In the genomic region with DNA sequence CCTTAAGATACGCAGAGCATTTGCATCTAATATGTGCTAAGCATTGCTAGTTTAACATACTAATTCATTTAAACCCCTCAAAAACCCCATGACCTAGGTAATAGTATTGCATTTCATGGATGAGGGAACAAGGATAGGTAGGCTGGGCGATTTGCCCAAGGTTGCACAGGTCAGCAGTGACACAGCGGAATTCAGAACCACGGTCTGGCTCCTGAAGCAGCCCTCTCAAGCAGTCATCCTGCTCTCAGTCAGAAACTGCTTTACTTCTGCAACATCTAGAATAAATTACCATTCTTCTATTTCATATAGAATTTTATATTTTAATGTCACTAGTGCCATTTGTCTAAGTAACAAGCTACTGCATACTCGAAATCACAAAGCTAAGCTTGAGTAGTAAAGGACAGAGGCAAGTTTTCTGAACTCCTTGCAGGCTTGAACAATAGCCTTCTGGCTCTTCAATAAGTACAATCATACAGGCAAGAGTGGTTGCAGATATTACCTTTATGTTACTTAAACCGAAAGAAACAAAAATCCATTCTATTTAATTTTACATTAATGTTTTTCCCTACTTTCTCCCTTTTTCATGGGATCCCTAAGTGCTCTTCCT, we compare ENCODE assay signal across 9 cellular contexts. TPM values are rescaled to one million over a fixed set of nuclear protein-coding genes. Genes with fewer than 3 reads are reported as not detected.
DNase-seq lines count a peak whose midpoint lies in the region; ATAC-seq and TF ChIP-seq lines count a peak whose summit lies in the region.
"Had no signal": no experiment of that assay in that cellular context is flagged by ENCODE, and none has a peak within 500 bp of the region (broad histone marks: within the 10 kb centered on the region; RNA-seq: fewer than 3 reads in every experiment).

No MANE protein-coding gene starts in this region.

- intact Hi-C loops in activated CD4-positive, alpha-beta T cell treated with anti-CD3 and anti-CD28 coated beads, Interleukin-2, amount 10 ng/mL, durations not matched to agents 24 days and 14 days (cut with micrococcal nuclease), result loop anchor here (5.0 to 10.0 kb wide), 2 partner anchors 78 to 300 kb away; no protein-coding TSS in a partner anchor

- no peaks in the 10 kb centered on the region for H3K9me3 Mint-ChIP-seq in activated CD4-positive, alpha-beta T cell treated with anti-CD3 and anti-CD28 coated beads, Interleukin-2, amount 10 ng/mL, durations not matched to agents 24 days and 14 days
- no peaks in the 10 kb centered on the region for H3K9me3 Mint-ChIP-seq in osteocyte (ENCODE audit: unreplicated experiment)
- H3K9me3 Mint-ChIP-seq: CD8-positive, alpha-beta T cell had no signal

- H3K36me3 Mint-ChIP-seq in activated CD4-positive, alpha-beta T cell treated with anti-CD3 and anti-CD28 coated beads, Interleukin-2, amount 10 ng/mL, durations not matched to agents 24 days and 14 days (ENCODE audit: low read depth), result no peaks in the 10 kb centered on the region
- H3K36me3 Mint-ChIP-seq in osteocyte (ENCODE audit: unreplicated experiment), result no peaks in the 10 kb centered on the region
- H3K36me3 Mint-ChIP-seq: CD8-positive, alpha-beta T cell had no signal

- peaks cover 4% of the 10 kb centered on the region for H3K4me1 Mint-ChIP-seq in activated CD4-positive, alpha-beta T cell treated with anti-CD3 and anti-CD28 coated beads, Interleukin-2, amount 10 ng/mL, durations not matched to agents 24 days and 14 days
- peaks cover 13% of the 10 kb centered on the region for H3K4me1 Mint-ChIP-seq in osteocyte (ENCODE audit: unreplicated experiment)

- DNase-seq in activated CD4-positive, alpha-beta T cell treated with anti-CD3 and anti-CD28 coated beads, Interleukin-2, amount 10 ng/mL, durations not matched to agents 24 days and 14 days, result no peak
- DNase-seq in activated CD4-positive, alpha-beta T cell treated with anti-CD3 and anti-CD28 coated beads for 1 hour, result no peak
- DNase-seq in astrocyte of the hippocampus (ENCODE audit: low read depth, low spot score) (peak; percentile 37), substantia nigra (lab: John Stamatoyannopoulos, UW) (peak in 6 of 49 donors; percentile 10 to 24 (median 12)), GM13976 (ENCODE audit: low spot score) (no peak), osteocyte (ENCODE audit: extremely low spot score, unreplicated experiment) (no peak)
- no peak for DNase-seq in stimulated activated CD4-positive, alpha-beta T cell treated with anti-CD3 and anti-CD28 coated beads, Interleukin-2, amount 100 ng/mL, for 24 hours
- DNase-seq: CD8-positive, alpha-beta T cell had no signal

- no peak overlapping the region for H3K27ac Mint-ChIP-seq in activated CD4-positive, alpha-beta T cell treated with anti-CD3 and anti-CD28 coated beads, Interleukin-2, amount 10 ng/mL, durations not matched to agents 24 days and 14 days
- no peak overlapping the region for H3K27ac Mint-ChIP-seq in osteocyte (ENCODE audit: unreplicated experiment)
- H3K27ac Mint-ChIP-seq: CD8-positive, alpha-beta T cell had no signal

- H3K4me3 Mint-ChIP-seq in activated CD4-positive, alpha-beta T cell treated with anti-CD3 and anti-CD28 coated beads, Interleukin-2, amount 10 ng/mL, durations not matched to agents 24 days and 14 days, result peak overlapping the region; percentile 36
- H3K4me3 Mint-ChIP-seq in osteocyte (ENCODE audit: unreplicated experiment), result no peak overlapping the region
- H3K4me3 Mint-ChIP-seq: CD8-positive, alpha-beta T cell had no signal

- in situ Hi-C loops in GM13976 (cut with MboI; ENCODE audit: low sequenced_read_pairs, unreplicated experiment), result loop anchor here (10.0 kb wide), 1 partner anchor 120 kb away; no protein-coding TSS in a partner anchor

- peaks cover 47% of the 10 kb centered on the region for H3K27me3 Mint-ChIP-seq in activated CD4-positive, alpha-beta T cell treated with anti-CD3 and anti-CD28 coated beads, Interleukin-2, amount 10 ng/mL, durations not matched to agents 24 days and 14 days
- H3K27me3 Mint-ChIP-seq in osteocyte (ENCODE audit: unreplicated experiment), result peaks cover 13% of the 10 kb centered on the region

- H3K27ac ChIP-seq in substantia nigra (ENCODE audit: low read depth, low read length, poor library complexity, severe bottlenecking), result peak overlapping the region; percentile 88

- ATAC-seq in HG03139 (IDR thresholded peaks at IDR 0.05; ENCODE audit: unreplicated experiment), result peak; percentile 28

- TF ChIP-seq CTCF in GM13976 (IDR thresholded peaks at IDR 0.05; ENCODE audit: borderline replicate concordance, control extremely low read depth, extremely low read depth, insufficient read depth, missing control alignments) (no peak), osteocyte (IDR thresholded peaks at IDR 0.05) (no peak)

RNA-seq across cellular contexts. Expression of a gene that starts 0.6 kb away (rescaled TPM):
- 0.45 and 0.54 TPM in 2 replicates for total RNA-seq in activated CD4-positive, alpha-beta T cell treated with anti-CD3 and anti-CD28 coated beads, Interleukin-2, amount 10 ng/mL, durations not matched to agents 24 days and 14 days
- 5.6 and 6.5 TPM in 2 replicates for total RNA-seq in osteocyte
- total RNA-seq: CD8-positive, alpha-beta T cell had no signal

RNA-seq across cellular contexts. Expression of a gene that starts 32.5 kb away (rescaled TPM):
- 10.1 and 12.3 TPM in 2 replicates for total RNA-seq in activated CD4-positive, alpha-beta T cell treated with anti-CD3 and anti-CD28 coated beads, Interleukin-2, amount 10 ng/mL, durations not matched to agents 24 days and 14 days
- 54.2 and 54.7 TPM in 2 replicates for total RNA-seq in osteocyte
